14 cellular contexts compared by ENCODE assay signal in the genomic region with DNA sequence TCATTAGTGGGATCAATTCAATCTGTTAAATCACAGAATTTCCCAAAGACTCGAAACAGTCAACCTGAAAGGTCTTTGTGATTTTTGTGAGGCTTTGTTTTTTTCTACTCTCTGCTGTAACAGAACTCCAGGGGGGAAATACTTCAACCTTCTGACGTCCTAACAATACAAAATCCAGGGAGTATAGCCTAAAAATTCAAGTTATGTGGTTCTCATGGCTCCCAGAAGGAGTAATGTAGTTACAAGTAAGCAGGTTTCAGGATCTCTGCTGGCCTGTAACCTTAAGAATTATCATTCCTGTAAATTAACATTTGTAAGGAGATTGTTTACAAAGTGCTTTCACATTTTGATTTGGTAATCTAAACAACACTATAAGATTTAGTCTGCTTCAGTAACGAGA.
"Had no signal": no experiment of that assay in that cellular context is flagged by ENCODE, and none has a peak within 500 bp of the region (broad histone marks: within the 10 kb centered on the region; RNA-seq: fewer than 3 reads in every experiment).

No MANE protein-coding gene starts in this region.

- ATAC-seq: activated CD8-positive, alpha-beta memory T cell treated with anti-CD3 and anti-CD28 coated beads, Interleukin-2, amount 10 ng/mL, durations not matched to agents 7 days and 5 days; activated T-cell treated with anti-CD3 and anti-CD28 coated beads, Interleukin-2, amount 50 U/mL, for 4 hours; left ventricle myocardium superior; stimulated activated naive CD8-positive, alpha-beta T cell treated with anti-CD3 and anti-CD28 coated beads, Interleukin-15, amount 100 ng/mL, for 72 hours had no signal

- H3K4me1 ChIP-seq: testis had no signal

- H3K4me3 ChIP-seq: testis had no signal

- H3K9me3 ChIP-seq: testis had no signal

- H3K27me3 ChIP-seq: testis had no signal

- H3K4me3 Mint-ChIP-seq: activated CD8-positive, alpha-beta memory T cell treated with anti-CD3 and anti-CD28 coated beads, Interleukin-2, amount 10 ng/mL, durations not matched to agents 7 days and 5 days; activated naive CD8-positive, alpha-beta T cell treated with anti-CD3 and anti-CD28 coated beads for 36 hours; activated T-cell treated with anti-CD3 and anti-CD28 coated beads, Interleukin-2, amount 50 U/mL, for 4 hours; stimulated activated naive CD8-positive, alpha-beta T cell treated with anti-CD3 and anti-CD28 coated beads, Interleukin-15, amount 100 ng/mL, for 72 hours had no signal

- H3K27ac ChIP-seq: testis had no signal

- DNase-seq: activated CD4-positive, alpha-beta T cell treated with anti-CD3 and anti-CD28 coated beads for 1 hour; activated CD4-positive, alpha-beta T cell treated with anti-CD3 and anti-CD28 coated beads, Interleukin-2, amount 50 U/mL, for 48 hours; activated CD8-positive, alpha-beta memory T cell treated with anti-CD3 and anti-CD28 coated beads, Interleukin-2, amount 10 ng/mL, durations not matched to agents 7 days and 5 days; activated gamma-delta T cell treated with Interleukin-2 at 50 U/mL for 16 hours; activated naive CD8-positive, alpha-beta T cell treated with anti-CD3 and anti-CD28 coated beads for 36 hours; activated T-cell treated with anti-CD3 and anti-CD28 coated beads, Interleukin-2, amount 50 U/mL, for 4 hours; hippocampal formation; kidney; left ventricle myocardium superior; posterior cingulate gyrus; stimulated activated CD4-positive, alpha-beta T cell treated with anti-CD3 and anti-CD28 coated beads, Interleukin-4, amount 100 ng/mL, for 4 hours; stimulated activated naive CD8-positive, alpha-beta T cell treated with anti-CD3 and anti-CD28 coated beads, Interleukin-15, amount 100 ng/mL, for 72 hours; SW 1271; testis had no signal

- H3K27me3 Mint-ChIP-seq: activated CD8-positive, alpha-beta memory T cell treated with anti-CD3 and anti-CD28 coated beads, Interleukin-2, amount 10 ng/mL, durations not matched to agents 7 days and 5 days; activated naive CD8-positive, alpha-beta T cell treated with anti-CD3 and anti-CD28 coated beads for 36 hours; stimulated activated naive CD8-positive, alpha-beta T cell treated with anti-CD3 and anti-CD28 coated beads, Interleukin-15, amount 100 ng/mL, for 72 hours had no signal

- H3K27ac Mint-ChIP-seq: activated CD8-positive, alpha-beta memory T cell treated with anti-CD3 and anti-CD28 coated beads, Interleukin-2, amount 10 ng/mL, durations not matched to agents 7 days and 5 days; activated naive CD8-positive, alpha-beta T cell treated with anti-CD3 and anti-CD28 coated beads for 36 hours had no signal

- H3K9me3 Mint-ChIP-seq: activated naive CD8-positive, alpha-beta T cell treated with anti-CD3 and anti-CD28 coated beads for 36 hours; activated T-cell treated with anti-CD3 and anti-CD28 coated beads, Interleukin-2, amount 50 U/mL, for 4 hours; stimulated activated naive CD8-positive, alpha-beta T cell treated with anti-CD3 and anti-CD28 coated beads, Interleukin-15, amount 100 ng/mL, for 72 hours had no signal

- H3K4me1 Mint-ChIP-seq: activated CD8-positive, alpha-beta memory T cell treated with anti-CD3 and anti-CD28 coated beads, Interleukin-2, amount 10 ng/mL, durations not matched to agents 7 days and 5 days; activated naive CD8-positive, alpha-beta T cell treated with anti-CD3 and anti-CD28 coated beads for 36 hours; stimulated activated naive CD8-positive, alpha-beta T cell treated with anti-CD3 and anti-CD28 coated beads, Interleukin-15, amount 100 ng/mL, for 72 hours had no signal
